ENCODE assay signal across 1 cellular context in the genomic region with DNA sequence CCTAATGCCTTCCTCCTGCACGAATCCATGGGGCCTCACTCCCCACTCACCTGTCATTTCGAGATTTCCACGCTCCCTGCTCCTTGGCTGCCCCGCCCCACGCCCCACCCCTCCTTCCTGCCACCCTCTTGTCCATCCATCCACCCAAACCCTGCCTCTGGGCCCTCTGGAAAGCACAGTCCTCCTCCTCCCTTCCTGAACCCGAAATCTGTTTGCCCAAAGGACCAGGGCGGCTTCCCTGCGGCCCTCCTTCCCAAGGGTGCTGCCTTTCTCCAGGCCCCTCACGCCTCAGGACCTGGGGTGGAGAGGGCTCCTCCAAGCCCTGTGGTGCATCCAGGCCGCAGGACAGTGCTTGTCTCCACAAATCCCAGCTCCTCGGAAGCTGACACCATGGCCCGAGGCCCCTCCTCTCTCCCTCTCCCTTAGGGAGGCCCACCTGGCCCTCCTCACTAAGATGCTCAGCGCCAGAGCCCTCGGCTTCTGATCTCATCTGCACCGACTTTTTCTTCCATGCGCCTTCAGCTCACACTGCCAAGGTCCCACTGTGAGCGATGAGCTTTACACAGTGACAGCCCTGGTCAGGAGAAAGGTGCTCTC.
TF ChIP-seq lines count a peak whose summit lies in the region.

No MANE protein-coding gene starts in this region.

TF ChIP-seq in H1, 55 proteins besides CTCF, POLR2A, EP300 and RAD21:
- TF ChIP-seq CTBP2 (IDR thresholded peaks at IDR 0.05; ENCODE audit: borderline replicate concordance, insufficient read depth, insufficient read length, low read length): no peak
- TF ChIP-seq TAF1 (IDR thresholded peaks at IDR 0.05; ENCODE audit: low read depth, low read length): no peak
- TF ChIP-seq SIRT6 (IDR thresholded peaks at IDR 0.05; ENCODE audit: low read length): no peak
- no peak for TF ChIP-seq CREB1 (IDR thresholded peaks at IDR 0.05)
- no peak for TF ChIP-seq POU5F1 (IDR thresholded peaks at IDR 0.05; ENCODE audit: low read depth, low read length)
- TF ChIP-seq NANOG (IDR thresholded peaks at IDR 0.05; ENCODE audit: insufficient read depth, low read depth, low read length, poor library complexity, severe bottlenecking): no peak
- TF ChIP-seq TAF7 (optimal IDR thresholded peaks at IDR 0.05; ENCODE audit: borderline replicate concordance, low read depth, low read length): no peak
- TF ChIP-seq BCL11A (IDR thresholded peaks at IDR 0.05; ENCODE audit: low read depth in 2 of 2, low read length in 2 of 2): no peak
- TF ChIP-seq HDAC6 (IDR thresholded peaks at IDR 0.05; ENCODE audit: low read depth, low read length): no peak
- TF ChIP-seq ATF3 (IDR thresholded peaks at IDR 0.05; ENCODE audit: insufficient read depth, low read depth, low read length): no peak
- no peak for TF ChIP-seq RXRA (IDR thresholded peaks at IDR 0.05; ENCODE audit: insufficient read depth, low read depth, low read length)
- no peak for TF ChIP-seq EGR1 (IDR thresholded peaks at IDR 0.05; ENCODE audit: borderline replicate concordance, low read depth, low read length)
- TF ChIP-seq ASH2L (IDR thresholded peaks at IDR 0.05; ENCODE audit: low read length): no peak
- no peak for TF ChIP-seq SIX5 (IDR thresholded peaks at IDR 0.05; ENCODE audit: low read depth, low read length)
- TF ChIP-seq GABPA (IDR thresholded peaks at IDR 0.05; ENCODE audit: borderline replicate concordance, insufficient read depth, low read length): no peak
- no peak for TF ChIP-seq FOSL1 (IDR thresholded peaks at IDR 0.05; ENCODE audit: insufficient read depth, low read depth, low read length)
- no peak for TF ChIP-seq KDM5A (IDR thresholded peaks at IDR 0.05; ENCODE audit: low read length)
- no peak for TF ChIP-seq GTF2F1 (IDR thresholded peaks at IDR 0.05; ENCODE audit: borderline replicate concordance, low read depth, low read length)
- TF ChIP-seq RNF2 (IDR thresholded peaks at IDR 0.05; ENCODE audit: borderline replicate concordance, low read depth, low read length, missing control alignments, poor library complexity, severe bottlenecking): no peak
